ENCODE assay signal across 1 cellular context in the genomic region with DNA sequence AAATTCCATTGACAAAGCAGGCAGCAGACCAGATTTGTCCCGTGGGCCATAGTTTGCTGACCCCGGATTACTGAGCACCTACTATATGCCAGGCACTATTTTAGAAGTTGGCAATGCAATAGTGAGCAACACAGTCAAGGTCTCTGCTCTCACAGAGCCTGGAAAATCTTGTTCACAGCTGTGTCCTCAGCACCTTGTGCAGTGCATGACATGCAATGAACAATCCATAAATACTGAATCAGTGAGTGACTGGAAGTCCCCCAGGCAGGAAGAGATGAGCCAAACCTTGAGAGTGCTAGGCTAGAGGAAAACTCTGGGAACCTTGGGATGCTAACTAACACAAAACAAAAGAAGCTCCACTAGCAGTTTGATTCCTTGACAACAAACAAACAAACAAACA.
TF ChIP-seq lines count a peak whose summit lies in the region.

No MANE protein-coding gene starts in this region.

TF ChIP-seq in endothelial cell of umbilical vein, 7 proteins besides CTCF, POLR2A, EP300 and RAD21:
- TF ChIP-seq JUN (IDR thresholded peaks at IDR 0.05; ENCODE audit: borderline replicate concordance, insufficient read depth, insufficient read length, low read depth) (no peak), GATA2 (IDR thresholded peaks at IDR 0.05; ENCODE audit: insufficient read depth, insufficient read length, low read depth, low read length) (no peak), EZH2 (IDR thresholded peaks at IDR 0.05; ENCODE audit: borderline replicate concordance, low read depth, low read length, severe bottlenecking) (no peak), POLR2AphosphoS5 (IDR thresholded peaks at IDR 0.05; ENCODE audit: insufficient read depth, low read depth, low read length) (no peak), FOS (IDR thresholded peaks at IDR 0.05; ENCODE audit: borderline replicate concordance, insufficient read depth, low read length) (no peak), MYC (IDR thresholded peaks at IDR 0.05; ENCODE audit: low read depth, low read length) (no peak)
- TF ChIP-seq, protein P1, sequence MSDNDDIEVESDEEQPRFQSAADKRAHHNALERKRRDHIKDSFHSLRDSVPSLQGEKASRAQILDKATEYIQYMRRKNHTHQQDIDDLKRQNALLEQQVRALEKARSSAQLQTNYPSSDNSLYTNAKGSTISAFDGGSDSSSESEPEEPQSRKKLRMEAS (IDR thresholded peaks at IDR 0.05; ENCODE audit: insufficient read depth, insufficient read length): no peak
